Comparison of ENCODE assay signal across 8 cellular contexts in genomic region chr5:175951339-175951969, GRCh38. TPM values are rescaled to one million over a fixed set of nuclear protein-coding genes. Genes with fewer than 3 reads are reported as not detected.
DNase-seq lines count a peak whose midpoint lies in the region; ATAC-seq, FAIRE-seq and TF ChIP-seq lines count a peak whose summit lies in the region.
"Not testable (repeated sequence)": the region's sequence is repeated elsewhere in the genome, so short reads cannot be mapped to it uniquely, and the experiment has no call there.

No MANE protein-coding gene starts in this region.

- CTCF ChIA-PET in WTC11 (lab: Charles Lee): not testable (repeated sequence)

- H3K27ac Mint-ChIP-seq in WTC11; chondrocyte (ENCODE audit: unreplicated experiment): not testable (repeated sequence)

- ATAC-seq in GM21360 (IDR thresholded peaks at IDR 0.05; ENCODE audit: unreplicated experiment): peak; percentile 54
- ATAC-seq in HG02678 (IDR thresholded peaks at IDR 0.05; ENCODE audit: unreplicated experiment): peak; percentile 47
- peak; percentile 89 for ATAC-seq in HG03354 (IDR thresholded peaks at IDR 0.05; ENCODE audit: poor library complexity, severe bottlenecking, unreplicated experiment)
- ATAC-seq in WTC11: peak; percentile 95
- ATAC-seq in left colon: peak; percentile 96
- peak; percentile 82 for ATAC-seq in sciatic nerve

- not testable (repeated sequence) for H3K9me3 Mint-ChIP-seq in WTC11; chondrocyte (ENCODE audit: low read depth)

- POLR2A ChIA-PET in WTC11 (lab: Charles Lee): not testable (repeated sequence)

- not testable (repeated sequence) for DNase-seq in GM12891 (ENCODE audit: insufficient read length, low spot score); WTC11 (ENCODE audit: low spot score); chondrocyte (ENCODE audit: low spot score); left colon; sciatic nerve (ENCODE audit: low spot score)

- H3K27me3 Mint-ChIP-seq in WTC11 (ENCODE audit: low read depth); chondrocyte (ENCODE audit: low read depth): not testable (repeated sequence)

- FAIRE-seq in GM12891 (lab: Jason Lieb, UNC): peak; percentile 96

- H3K36me3 Mint-ChIP-seq in WTC11; chondrocyte (ENCODE audit: low read depth): not testable (repeated sequence)

- not testable (repeated sequence) for TF ChIP-seq CTCF in WTC11 (IDR thresholded peaks at IDR 0.05)
- peak; percentile 49 for TF ChIP-seq CTCF in chondrocyte (IDR thresholded peaks at IDR 0.05)

- not testable (repeated sequence) for H3K4me3 Mint-ChIP-seq in WTC11; chondrocyte (ENCODE audit: unreplicated experiment)

- intact Hi-C loops in left colon (cut with DNase I, micrococcal nuclease); sciatic nerve (cut with DNase I): not testable (repeated sequence)

- TF ChIP-seq POLR2A in GM12891 (IDR thresholded peaks at IDR 0.05; ENCODE audit: low read depth, low read length): not testable (repeated sequence)

- H3K4me1 Mint-ChIP-seq in WTC11; chondrocyte (ENCODE audit: low read depth): not testable (repeated sequence)

RNA-seq across cellular contexts. Expression of gene THOC3, which starts 16.7 kb away (rescaled TPM):
- polyA plus RNA-seq in GM12891 (2012; ENCODE audit: low read depth, missing spikeins): 47.4 TPM
- 119 to 125 TPM (median 124 TPM) in 3 replicates for total RNA-seq in WTC11 (2021)
- 26.8 to 36.9 TPM (median 31.3 TPM) in 3 replicates for total RNA-seq in chondrocyte
- 10 to 100 TPM; 22.3 to 27.0 TPM for total RNA-seq in left colon
- 20.1 TPM for total RNA-seq in sciatic nerve
